ENCODE assay signal across 14 cellular contexts in genomic region chr10:34236927-34237326, GRCh38.
DNase-seq lines count a peak whose midpoint lies in the region; ATAC-seq, FAIRE-seq and TF ChIP-seq lines count a peak whose summit lies in the region.
"Had no signal": no experiment of that assay in that cellular context is flagged by ENCODE, and none has a peak within 500 bp of the region (broad histone marks: within the 10 kb centered on the region; RNA-seq: fewer than 3 reads in every experiment).

No MANE protein-coding gene starts in this region.

- intact Hi-C loops in lower leg skin (cut with DNase I; ENCODE audit: low total_unique reads) = no loop called here

- no peak for FAIRE-seq in small intestine (lab: Jason Lieb, UNC)

- H3K9me3 ChIP-seq in HEK293 (ENCODE audit: control insufficient read depth, insufficient read depth, low read depth, low read length) (no peaks in the 10 kb centered on the region), small intestine (ENCODE audit: control insufficient read depth, low read depth) (no peaks in the 10 kb centered on the region)
- H3K9me3 ChIP-seq: tibial artery had no signal

- no peak overlapping the region for H3K27ac ChIP-seq in HEK293 (ENCODE audit: extremely low read depth, low read depth, low read length)
- no peak overlapping the region for H3K27ac ChIP-seq in foreskin keratinocyte
- H3K27ac ChIP-seq in small intestine (ENCODE audit: low read depth in 1 of 2, low read length in 1 of 2) = no peak overlapping the region
- H3K27ac ChIP-seq: parathyroid adenoma, PC-9, tibial artery had no signal

- POLR2A ChIA-PET in HEK293 (lab: Yijun Ruan, JAX) = interaction anchor here (0.6 kb wide), 1 partner anchor 319 kb away, joined by 3 read pairs; no protein-coding TSS in a partner anchor

- WGBS in lower leg skin, 2 donors = 77 to 80% methylated on average over 4 of the region's 4 CpGs
- 68 to 83% (median 70%) methylated on average over 4 of the region's 4 CpGs for WGBS in small intestine, 3 donors

- CTCF ChIA-PET in HEK293 (lab: Yijun Ruan, JAX) = no interaction called here

- ATAC-seq in foreskin keratinocyte = no peak
- ATAC-seq in HG03159 (IDR thresholded peaks at IDR 0.05; ENCODE audit: unreplicated experiment) = no peak
- ATAC-seq: T-cell had no signal

- DNase-seq in DMS 273 (lab: John Stamatoyannopoulos, UW; ENCODE audit: unreplicated experiment) (peak; percentile 58), NCI-H524 treated with DMSO at 0.1 percent for 48 hours (lab: John Stamatoyannopoulos, UW) (peak; percentile 53), epidermal melanocyte (ENCODE audit: insufficient read length, low spot score) (peak; percentile 52), lower leg skin (ENCODE audit: low spot score in 2 of 2) (no peak), foreskin keratinocyte (no peak), small intestine (no peak)
- DNase-seq: activated CD4-positive, CD25-positive, alpha-beta regulatory T cell treated with anti-CD3 and anti-CD28 coated beads, Interleukin-2, amount 50 U/mL, for 72 hours; NCI-H2029; PC-9; T-cell; tibial artery had no signal

- no peak for TF ChIP-seq POLR2A in lower leg skin (IDR thresholded peaks at IDR 0.05)

- H3K36me3 ChIP-seq in HEK293 (ENCODE audit: control insufficient read depth in 2 of 2, insufficient read depth in 1 of 2, low read length in 2 of 2) (no peaks in the 10 kb centered on the region), small intestine (ENCODE audit: control insufficient read depth in 2 of 2, insufficient read depth in 2 of 2, low read length in 2 of 2) (no peaks in the 10 kb centered on the region)
- H3K36me3 ChIP-seq: tibial artery had no signal

- H3K4me3 ChIP-seq in HEK293 (ENCODE audit: low read depth, low read length) = no peak overlapping the region
- no peak overlapping the region for H3K4me3 ChIP-seq in lower leg skin (ENCODE audit: low read depth, poor library complexity, severe bottlenecking)
- H3K4me3 ChIP-seq in small intestine (ENCODE audit: low read depth in 1 of 2, low read length in 2 of 2) = no peak overlapping the region
- H3K4me3 ChIP-seq: PC-9, tibial artery had no signal

- TF ChIP-seq CTCF in HEK293 (tag by site-specific recombination; IDR thresholded peaks at IDR 0.05) (no peak), lower leg skin (IDR thresholded peaks at IDR 0.05) (no peak), foreskin keratinocyte (conservative IDR thresholded peaks at IDR 0.05) (no peak)

- H3K27me3 ChIP-seq in foreskin keratinocyte (no peaks in the 10 kb centered on the region), small intestine (ENCODE audit: control insufficient read depth in 2 of 2, insufficient read depth in 2 of 2, low read length in 2 of 2) (no peaks in the 10 kb centered on the region)
- H3K27me3 ChIP-seq: tibial artery had no signal

- H3K4me1 ChIP-seq in HEK293 (ENCODE audit: control insufficient read depth, insufficient read depth, low read length) (no peaks in the 10 kb centered on the region), foreskin keratinocyte (no peaks in the 10 kb centered on the region), small intestine (ENCODE audit: control insufficient read depth in 2 of 2, insufficient read depth in 1 of 2, low read depth in 1 of 2, low read length in 1 of 2) (peaks cover 2 to 3% of the 10 kb centered on the region in 2 donors)
- H3K4me1 ChIP-seq: parathyroid adenoma had no signal

TF ChIP-seq in HEK293, 187 proteins besides CTCF, POLR2A, EP300 and RAD21:
- TF ChIP-seq ZBTB20 (tag by site-specific recombination; IDR thresholded peaks at IDR 0.05) (peak; percentile 65; the same call in 1 of the 2 replicates), ZNF311 (tag by site-specific recombination; IDR thresholded peaks at IDR 0.05; ENCODE audit: borderline replicate concordance) (no peak)

Comparison
In these comparisons a context has a peak if more than half of its experiments do, and no peak if none do; other contexts are left out.
1. DNase-seq: peak in DMS 273 (single experiment), NCI-H524 treated with DMSO at 0.1 percent for 48 hours (single experiment) and epidermal melanocyte (single experiment); none in lower leg skin (0 of 2), foreskin keratinocyte (0 of 2) and small intestine (single experiment).